In the genomic region with DNA sequence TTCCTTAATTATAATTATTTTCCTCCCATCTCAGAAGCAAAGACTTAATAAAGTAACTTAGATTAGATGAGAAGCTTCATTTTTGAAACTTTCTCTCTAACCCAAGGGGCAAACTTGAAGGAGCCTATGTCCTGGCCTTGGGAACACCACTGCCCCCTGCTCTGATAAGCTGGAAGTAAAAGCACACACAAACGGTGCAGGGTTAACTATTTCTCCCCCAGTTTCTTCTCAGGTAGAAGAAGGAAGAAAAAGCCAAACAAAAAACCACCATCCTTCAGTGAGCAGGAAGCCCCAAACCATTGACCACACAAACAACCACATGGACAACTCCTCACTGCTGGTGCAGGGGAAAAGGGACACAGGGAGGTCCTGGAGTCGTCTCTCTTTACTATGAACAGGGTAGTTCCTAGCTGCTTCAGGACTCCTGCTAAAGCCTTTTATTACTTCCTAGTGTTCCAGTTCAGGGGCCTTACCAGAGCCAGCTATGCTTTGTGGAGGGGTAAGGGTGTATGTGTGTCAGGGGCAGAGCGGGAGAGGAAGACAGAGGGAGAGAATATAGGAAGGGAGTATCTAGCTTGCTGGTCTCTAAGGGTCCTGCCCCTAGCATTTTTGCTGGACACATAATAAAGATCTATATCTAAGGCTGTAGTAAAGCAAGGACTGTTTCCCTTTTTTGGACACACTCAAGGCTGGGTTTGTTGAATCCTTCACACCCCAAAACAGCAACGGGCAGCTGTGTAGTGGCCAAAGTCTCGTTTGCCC, we compare ENCODE assay signal across 2 cellular contexts.
TF ChIP-seq lines count a peak whose summit lies in the region.

No MANE protein-coding gene starts in this region.

TF ChIP-seq in WTC11, 78 proteins besides CTCF, POLR2A, EP300 and RAD21 (continued from another document):
- no peak for TF ChIP-seq ERG (CRISPR knock-in tag; IDR thresholded peaks at IDR 0.05)
- TF ChIP-seq SOX15 (CRISPR knock-in tag; IDR thresholded peaks at IDR 0.05), result no peak
- TF ChIP-seq, protein P1, sequence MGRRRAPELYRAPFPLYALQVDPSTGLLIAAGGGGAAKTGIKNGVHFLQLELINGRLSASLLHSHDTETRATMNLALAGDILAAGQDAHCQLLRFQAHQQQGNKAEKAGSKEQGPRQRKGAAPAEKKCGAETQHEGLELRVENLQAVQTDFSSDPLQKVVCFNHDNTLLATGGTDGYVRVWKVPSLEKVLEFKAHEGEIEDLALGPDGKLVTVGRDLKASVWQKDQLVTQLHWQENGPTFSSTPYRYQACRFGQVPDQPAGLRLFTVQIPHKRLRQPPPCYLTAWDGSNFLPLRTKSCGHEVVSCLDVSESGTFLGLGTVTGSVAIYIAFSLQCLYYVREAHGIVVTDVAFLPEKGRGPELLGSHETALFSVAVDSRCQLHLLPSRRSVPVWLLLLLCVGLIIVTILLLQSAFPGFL (CRISPR knock-in tag; IDR thresholded peaks at IDR 0.05; ENCODE audit: borderline replicate concordance), result no peak
- no peak for TF ChIP-seq GRHL2 (CRISPR knock-in tag; IDR thresholded peaks at IDR 0.05; ENCODE audit: insufficient replicate concordance, severe bottlenecking)
- TF ChIP-seq TCF7 (CRISPR knock-in tag; IDR thresholded peaks at IDR 0.05; ENCODE audit: low read depth), result no peak
- TF ChIP-seq EMX1 (CRISPR knock-in tag; IDR thresholded peaks at IDR 0.05), result no peak
- no peak for TF ChIP-seq ZMAT4 (CRISPR knock-in tag; IDR thresholded peaks at IDR 0.05)
- no peak for TF ChIP-seq CREM (CRISPR knock-in tag; IDR thresholded peaks at IDR 0.05)
- no peak for TF ChIP-seq ZNF317 (CRISPR knock-in tag; IDR thresholded peaks at IDR 0.05; ENCODE audit: borderline replicate concordance, low read depth)
- TF ChIP-seq ELF4 (CRISPR knock-in tag; IDR thresholded peaks at IDR 0.05; ENCODE audit: low read depth), result no peak
- no peak for TF ChIP-seq FOXP4 (CRISPR knock-in tag; IDR thresholded peaks at IDR 0.05)
- no peak for TF ChIP-seq ATF3 (CRISPR knock-in tag; conservative IDR thresholded peaks at IDR 0.05)

TF ChIP-seq in liver, 16 proteins besides CTCF, POLR2A, EP300 and RAD21 (continued from another document):
- TF ChIP-seq ATF3 (IDR thresholded peaks at IDR 0.05) (no peak), JUND (IDR thresholded peaks at IDR 0.05) (no peak), FOXA1 (IDR thresholded peaks at IDR 0.05) (no peak), HNF4A (conservative IDR thresholded peaks at IDR 0.05) (no peak), SP1 (IDR thresholded peaks at IDR 0.05) (no peak), MAX (IDR thresholded peaks at IDR 0.05) (no peak), ZBTB33 (IDR thresholded peaks at IDR 0.05) (no peak), EGR1 (IDR thresholded peaks at IDR 0.05; ENCODE audit: low read depth in 2 of 2) (no peak)
- TF ChIP-seq, protein P2, sequence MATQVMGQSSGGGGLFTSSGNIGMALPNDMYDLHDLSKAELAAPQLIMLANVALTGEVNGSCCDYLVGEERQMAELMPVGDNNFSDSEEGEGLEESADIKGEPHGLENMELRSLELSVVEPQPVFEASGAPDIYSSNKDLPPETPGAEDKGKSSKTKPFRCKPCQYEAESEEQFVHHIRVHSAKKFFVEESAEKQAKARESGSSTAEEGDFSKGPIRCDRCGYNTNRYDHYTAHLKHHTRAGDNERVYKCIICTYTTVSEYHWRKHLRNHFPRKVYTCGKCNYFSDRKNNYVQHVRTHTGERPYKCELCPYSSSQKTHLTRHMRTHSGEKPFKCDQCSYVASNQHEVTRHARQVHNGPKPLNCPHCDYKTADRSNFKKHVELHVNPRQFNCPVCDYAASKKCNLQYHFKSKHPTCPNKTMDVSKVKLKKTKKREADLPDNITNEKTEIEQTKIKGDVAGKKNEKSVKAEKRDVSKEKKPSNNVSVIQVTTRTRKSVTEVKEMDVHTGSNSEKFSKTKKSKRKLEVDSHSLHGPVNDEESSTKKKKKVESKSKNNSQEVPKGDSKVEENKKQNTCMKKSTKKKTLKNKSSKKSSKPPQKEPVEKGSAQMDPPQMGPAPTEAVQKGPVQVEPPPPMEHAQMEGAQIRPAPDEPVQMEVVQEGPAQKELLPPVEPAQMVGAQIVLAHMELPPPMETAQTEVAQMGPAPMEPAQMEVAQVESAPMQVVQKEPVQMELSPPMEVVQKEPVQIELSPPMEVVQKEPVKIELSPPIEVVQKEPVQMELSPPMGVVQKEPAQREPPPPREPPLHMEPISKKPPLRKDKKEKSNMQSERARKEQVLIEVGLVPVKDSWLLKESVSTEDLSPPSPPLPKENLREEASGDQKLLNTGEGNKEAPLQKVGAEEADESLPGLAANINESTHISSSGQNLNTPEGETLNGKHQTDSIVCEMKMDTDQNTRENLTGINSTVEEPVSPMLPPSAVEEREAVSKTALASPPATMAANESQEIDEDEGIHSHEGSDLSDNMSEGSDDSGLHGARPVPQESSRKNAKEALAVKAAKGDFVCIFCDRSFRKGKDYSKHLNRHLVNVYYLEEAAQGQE (IDR thresholded peaks at IDR 0.05), result no peak
